In genomic region chr1:116179398-116179797, GRCh38 we compare ENCODE assay signal across 15 cellular contexts.
DNase-seq lines count a peak whose midpoint lies in the region; ATAC-seq and TF ChIP-seq lines count a peak whose summit lies in the region.
"Had no signal": no experiment of that assay in that cellular context is flagged by ENCODE, and none has a peak within 500 bp of the region (broad histone marks: within the 10 kb centered on the region; RNA-seq: fewer than 3 reads in every experiment).

No MANE protein-coding gene starts in this region.

- no peaks in the 10 kb centered on the region for H3K36me3 Mint-ChIP-seq in effector memory CD8-positive, alpha-beta T cell (ENCODE audit: insufficient read depth)

- H3K27ac Mint-ChIP-seq in effector memory CD8-positive, alpha-beta T cell: no peak overlapping the region

- no peak for TF ChIP-seq POLR2A in body of pancreas (IDR thresholded peaks at IDR 0.05)

- H3K27me3 ChIP-seq in body of pancreas: no peaks in the 10 kb centered on the region
- no peaks in the 10 kb centered on the region for H3K27me3 ChIP-seq in liver (ENCODE audit: control insufficient read depth in 4 of 4, insufficient read depth in 4 of 4, low read length in 3 of 4)

- ATAC-seq in body of pancreas (peak; percentile 51), GM18519 (IDR thresholded peaks at IDR 0.05; ENCODE audit: low FRiP score, unreplicated experiment) (no peak), HG02840 (IDR thresholded peaks at IDR 0.05; ENCODE audit: low FRiP score, unreplicated experiment) (no peak)
- ATAC-seq in effector memory CD8-positive, alpha-beta T cell (replicated peaks): no peak

- no peaks in the 10 kb centered on the region for H3K4me1 Mint-ChIP-seq in effector memory CD8-positive, alpha-beta T cell (ENCODE audit: low read depth in 2 of 2)

- H3K4me3 ChIP-seq in body of pancreas (no peak overlapping the region), liver (ENCODE audit: low read depth in 1 of 3, low read length in 3 of 3) (no peak overlapping the region)

- peak overlapping the region; percentile 11 to 50 (median 44) for H3K27ac ChIP-seq in body of pancreas
- H3K27ac ChIP-seq in liver (ENCODE audit: low read depth in 1 of 2, low read length in 2 of 2): peak overlapping the region; percentile 9 to 55

- TF ChIP-seq CTCF in body of pancreas (IDR thresholded peaks at IDR 0.05) (no peak), liver (IDR thresholded peaks at IDR 0.05; ENCODE audit: low read depth, low read length, missing input control) (no peak)

- H3K36me3 ChIP-seq in body of pancreas (replicated peaks in 1 of 2; ENCODE audit: insufficient read depth in 1 of 2, low read depth in 2 of 2): no peaks in the 10 kb centered on the region
- H3K36me3 ChIP-seq in liver (ENCODE audit: control insufficient read depth in 4 of 4, insufficient read depth in 3 of 4, low read depth in 1 of 4, low read length in 3 of 4): no peaks in the 10 kb centered on the region

- no peaks in the 10 kb centered on the region for H3K9me3 Mint-ChIP-seq in effector memory CD8-positive, alpha-beta T cell

- H3K4me1 ChIP-seq in body of pancreas (peaks cover 23% of the 10 kb centered on the region), liver (ENCODE audit: control insufficient read depth in 4 of 4, insufficient read depth in 4 of 4, low read length in 3 of 4) (peaks cover 3 to 18% (median 6%) of the 10 kb centered on the region in 4 donors)

- no peak for TF ChIP-seq RAD21 in liver (IDR thresholded peaks at IDR 0.05)

- no peak overlapping the region for H3K9ac ChIP-seq in liver (ENCODE audit: low read depth in 1 of 2, low read length in 2 of 2)

- H3K27me3 Mint-ChIP-seq in effector memory CD8-positive, alpha-beta T cell: peaks cover 20 to 28% of the 10 kb centered on the region in 2 donors

- WGBS in body of pancreas, 2 donors: 21% methylated on average over 2 of the region's 2 CpGs
- 12% methylated on average over 2 of the region's 2 CpGs for WGBS in liver

- H3K4me3 Mint-ChIP-seq in effector memory CD8-positive, alpha-beta T cell: no peak overlapping the region

- intact Hi-C loops in body of pancreas (cut with DNase I): no loop called here

- H3K9me3 ChIP-seq in body of pancreas (no peaks in the 10 kb centered on the region), liver (ENCODE audit: control insufficient read depth in 4 of 4, low read length in 3 of 4) (no peaks in the 10 kb centered on the region)

- DNase-seq in NCI-H748 (lab: John Stamatoyannopoulos, UW; ENCODE audit: unreplicated experiment) (peak; percentile 22), NCI-H748 treated with DMSO at 0.1 percent for 48 hours (lab: John Stamatoyannopoulos, UW) (no peak), body of pancreas (peak in 2 of 4 donors; percentile 40 to 45), hepatic stellate cell (ENCODE audit: low spot score) (no peak)
- no peak for DNase-seq in effector memory CD8-positive, alpha-beta T cell
- DNase-seq: COR-L47, H7, IMR-90, Kasumi-1, NCI-H1436, NCI-H2081 treated with DMSO at 0.1 percent for 48 hours, NCI-H82 had no signal

TF ChIP-seq in liver, 16 proteins besides CTCF, POLR2A, EP300 and RAD21:
- TF ChIP-seq EGR1 (IDR thresholded peaks at IDR 0.05; ENCODE audit: low read depth in 2 of 2) (no peak), ZBTB33 (IDR thresholded peaks at IDR 0.05) (no peak), FOXA1 (IDR thresholded peaks at IDR 0.05) (no peak), MAX (IDR thresholded peaks at IDR 0.05) (no peak), ATF3 (IDR thresholded peaks at IDR 0.05) (no peak), SP1 (IDR thresholded peaks at IDR 0.05) (no peak), REST (IDR thresholded peaks at IDR 0.05) (no peak), TAF1 (conservative IDR thresholded peaks at IDR 0.05) (no peak), FOXA2 (IDR thresholded peaks at IDR 0.05) (no peak), HNF4A (conservative IDR thresholded peaks at IDR 0.05) (peak in 1 of 2 donors; percentile 34), YY1 (IDR thresholded peaks at IDR 0.05) (no peak), JUND (IDR thresholded peaks at IDR 0.05) (peak in 1 of 2 donors; percentile 52), GABPA (IDR thresholded peaks at IDR 0.05 in 1 of 2, conservative IDR thresholded peaks at IDR 0.05 in 1 of 2) (no peak), HNF4G (IDR thresholded peaks at IDR 0.05) (no peak), NR2F2 (IDR thresholded peaks at IDR 0.05) (no peak), RXRA (IDR thresholded peaks at IDR 0.05) (peak in 1 of 2 donors; percentile 20)
